Comparison of ENCODE assay signal across 32 cellular contexts in the genomic region with DNA sequence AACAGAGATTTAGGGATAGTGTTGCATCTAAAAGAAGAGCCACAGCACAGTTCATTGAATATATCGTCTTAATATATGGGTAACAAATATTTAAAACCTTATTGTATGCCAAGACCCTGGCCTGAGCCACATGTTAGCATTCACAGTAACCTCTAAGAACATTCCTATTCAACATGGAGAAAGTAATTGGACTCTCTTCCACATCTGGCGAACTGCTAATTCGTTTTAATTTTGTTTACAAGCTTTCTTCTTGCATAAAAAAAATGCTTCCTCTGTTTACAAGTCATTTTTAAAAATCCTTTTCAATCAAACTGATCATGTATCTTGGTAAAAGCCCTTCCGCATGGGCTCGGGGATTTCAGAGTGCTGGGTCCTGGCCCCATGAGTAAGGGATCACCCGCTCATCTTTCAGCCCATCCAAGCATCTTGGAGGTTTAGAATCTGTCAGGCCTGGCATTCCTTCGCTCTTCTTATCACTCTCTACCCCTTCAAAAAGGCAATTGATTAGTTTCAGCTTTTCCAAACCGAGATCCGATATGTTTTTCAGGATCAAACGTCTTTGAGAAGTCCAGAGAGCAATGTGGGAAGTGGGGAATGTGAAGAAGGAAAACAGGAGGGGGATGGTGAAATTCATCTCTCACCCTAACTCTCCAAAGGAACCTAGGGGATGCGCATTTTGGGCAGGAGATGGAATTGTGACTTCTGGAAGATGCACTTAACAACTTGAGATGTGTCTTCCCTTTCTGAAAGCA. TPM values are rescaled to one million over a fixed set of nuclear protein-coding genes. Genes with fewer than 3 reads are reported as not detected.
DNase-seq lines count a peak whose midpoint lies in the region; ATAC-seq and TF ChIP-seq lines count a peak whose summit lies in the region.
"Had no signal": no experiment of that assay in that cellular context is flagged by ENCODE, and none has a peak within 500 bp of the region (broad histone marks: within the 10 kb centered on the region; RNA-seq: fewer than 3 reads in every experiment).

No MANE protein-coding gene starts in this region.

- peak overlapping the region; percentile 42 to 68 for H3K27ac ChIP-seq in breast epithelium
- no peak overlapping the region for H3K27ac ChIP-seq in neural cell (ENCODE audit: low read length)
- no peak overlapping the region for H3K27ac ChIP-seq in lower lobe of right lung
- H3K27ac ChIP-seq: 22Rv1, adrenal gland, parathyroid adenoma, right lobe of liver, tibial nerve had no signal

- no peak overlapping the region for H3K4me3 Mint-ChIP-seq in MCF 10A (ENCODE audit: unreplicated experiment)
- H3K4me3 Mint-ChIP-seq: effector memory CD8-positive, alpha-beta T cell; stimulated activated naive CD8-positive, alpha-beta T cell treated with anti-CD3 and anti-CD28 coated beads, Interleukin-15, Interleukin-2, amounts not matched to agents 100 ng/mL and 50 ng/mL, for 24 hours had no signal

- no peak for ATAC-seq in lower lobe of right lung
- ATAC-seq: effector memory CD8-positive, alpha-beta T cell; esophagus mucosa; right lobe of liver had no signal

- no peaks in the 10 kb centered on the region for H3F3A ChIP-seq in neural cell (ENCODE audit: insufficient read depth, low read length, poor library complexity, severe bottlenecking)

- H3K9me3 Mint-ChIP-seq in MCF 10A (ENCODE audit: unreplicated experiment) = peaks cover 7% of the 10 kb centered on the region
- H3K9me3 Mint-ChIP-seq: stimulated activated naive CD8-positive, alpha-beta T cell treated with anti-CD3 and anti-CD28 coated beads, Interleukin-15, Interleukin-2, amounts not matched to agents 100 ng/mL and 50 ng/mL, for 24 hours had no signal

- no peaks in the 10 kb centered on the region for H3K27me3 Mint-ChIP-seq in MCF 10A (ENCODE audit: insufficient read depth, unreplicated experiment)

- TF ChIP-seq RAD21 in neural cell (conservative IDR thresholded peaks at IDR 0.05) = no peak

- POLR2A ChIA-PET in MCF 10A (lab: Yijun Ruan, JAX) = interaction anchor here (0.6 to 1.3 kb wide), 3 partner anchors 436 to 1597 kb away, joined by 3 read pairs; no protein-coding TSS in a partner anchor

- no peak overlapping the region for H2AFZ ChIP-seq in neural cell (ENCODE audit: low read depth, low read length)
- H2AFZ ChIP-seq: parathyroid adenoma had no signal

- H3K4me1 Mint-ChIP-seq in MCF 10A (ENCODE audit: insufficient read depth, unreplicated experiment) = peaks cover 6% of the 10 kb centered on the region

- H3K9me3 ChIP-seq in breast epithelium = no peaks in the 10 kb centered on the region
- no peaks in the 10 kb centered on the region for H3K9me3 ChIP-seq in neural cell (ENCODE audit: low read length)
- no peaks in the 10 kb centered on the region for H3K9me3 ChIP-seq in lower lobe of right lung
- H3K9me3 ChIP-seq: adrenal gland, HAP-1, right lobe of liver, tibial nerve had no signal

- TF ChIP-seq CTCF in breast epithelium (IDR thresholded peaks at IDR 0.05) (no peak), MCF 10A (IDR thresholded peaks at IDR 0.05; ENCODE audit: unreplicated experiment) (no peak), neural cell (IDR thresholded peaks at IDR 0.05; ENCODE audit: poor library complexity, severe bottlenecking) (no peak), lower lobe of right lung (IDR thresholded peaks at IDR 0.05) (no peak)

- no TSS peak for BruUV-seq in MCF 10A (replicated peaks; lab: Mats Ljungman, UMichigan)

- intact Hi-C loops in breast epithelium (cut with DNase I; ENCODE audit: low total_unique reads) (no loop called here), MCF 10A (cut with micrococcal nuclease) (loop anchor here (10.0 kb wide), 1 partner anchor 355 kb away; no protein-coding TSS in a partner anchor), lower lobe of right lung (cut with DNase I) (no loop called here)

- no peak for TF ChIP-seq POLR2A in breast epithelium (IDR thresholded peaks at IDR 0.05)

- H3K4me3 ChIP-seq in breast epithelium = peak overlapping the region in 1 of 3 donors; percentile 30
- no peak overlapping the region for H3K4me3 ChIP-seq in neural cell (ENCODE audit: low read length)
- no peak overlapping the region for H3K4me3 ChIP-seq in lower lobe of right lung
- H3K4me3 ChIP-seq: adrenal gland, HAP-1, right lobe of liver, tibial nerve had no signal

- no peak overlapping the region for H3K4me2 ChIP-seq in neural cell (ENCODE audit: low read length)

- DNase-seq in breast epithelium (ENCODE audit: low spot score in 2 of 2) (no peak), MCF 10A (ENCODE audit: unreplicated experiment) (no peak), fibroblast of peridontal ligament (ENCODE audit: extremely low read depth) (peak; percentile 36), NOMO-1 (lab: John Stamatoyannopoulos, UW; ENCODE audit: unreplicated experiment in 2 of 2) (no peak), lower lobe of right lung (no peak), NCI-H82 (lab: John Stamatoyannopoulos, UW) (no peak), dedifferentiated amniotic fluid mesenchymal stem cell (ENCODE audit: extremely low spot score) (no peak)
- DNase-seq: activated CD4-positive, alpha-beta T cell treated with anti-CD3 and anti-CD28 coated beads for 4 hours; activated CD8-positive, alpha-beta memory T cell treated with anti-CD3 and anti-CD28 coated beads for 24 hours; activated T-cell treated with anti-CD3 and anti-CD28 coated beads, Interleukin-2, amount 50 U/mL, for 1 hour; adrenal gland; DMS153; effector memory CD8-positive, alpha-beta T cell; kidney glomerular epithelial cell; NCI-H1092; NCI-H2081; NCI-H345; NCI-H748 treated with DMSO at 0.1 percent for 48 hours; right lobe of liver; RPMI8226; T-helper 2 cell had no signal

- TF ChIP-seq EP300 in neural cell (conservative IDR thresholded peaks at IDR 0.05; ENCODE audit: poor library complexity, severe bottlenecking) = no peak

- H3K36me3 ChIP-seq in breast epithelium (no peaks in the 10 kb centered on the region), neural cell (ENCODE audit: insufficient read depth, low read length) (no peaks in the 10 kb centered on the region), lower lobe of right lung (no peaks in the 10 kb centered on the region)
- H3K36me3 ChIP-seq: adrenal gland, HAP-1, right lobe of liver, tibial nerve had no signal

- H3K4me1 ChIP-seq in breast epithelium (no peaks in the 10 kb centered on the region), lower lobe of right lung (peaks cover 18% of the 10 kb centered on the region)
- H3K4me1 ChIP-seq: HAP-1, parathyroid adenoma had no signal

- H3K27ac Mint-ChIP-seq in MCF 10A (ENCODE audit: low read depth, unreplicated experiment) = no peak overlapping the region
- H3K27ac Mint-ChIP-seq: effector memory CD8-positive, alpha-beta T cell; stimulated activated naive CD8-positive, alpha-beta T cell treated with anti-CD3 and anti-CD28 coated beads, Interleukin-15, Interleukin-2, amounts not matched to agents 100 ng/mL and 50 ng/mL, for 24 hours had no signal

- CTCF ChIA-PET in MCF 10A (lab: Yijun Ruan, JAX) = interaction anchor here (1.4 kb wide), 1 partner anchor 417 kb away, joined by 4 read pairs; no protein-coding TSS in a partner anchor

- no peaks in the 10 kb centered on the region for H3K79me2 ChIP-seq in neural cell (replicated peaks; ENCODE audit: insufficient read depth, low read length)
- H3K79me2 ChIP-seq: parathyroid adenoma had no signal

- no peaks in the 10 kb centered on the region for H3K9me2 ChIP-seq in neural cell (ENCODE audit: insufficient read depth, low read length)

- no peak overlapping the region for H3K9ac ChIP-seq in neural cell (ENCODE audit: low read length)
- H3K9ac ChIP-seq: parathyroid adenoma had no signal

- H4K20me1 ChIP-seq in neural cell (ENCODE audit: insufficient read depth) = no peaks in the 10 kb centered on the region

- peaks cover 0 to 92% of the 10 kb centered on the region in 2 donors for H3K27me3 ChIP-seq in breast epithelium
- H3K27me3 ChIP-seq in neural cell (ENCODE audit: insufficient read depth, low read depth, low read length) = peaks cover 100% of the 10 kb centered on the region
- H3K27me3 ChIP-seq in lower lobe of right lung (ENCODE audit: low read depth) = peaks cover 95% of the 10 kb centered on the region

- peaks cover 52% of the 10 kb centered on the region for H3K36me3 Mint-ChIP-seq in MCF 10A (ENCODE audit: insufficient read depth, unreplicated experiment)

TF ChIP-seq in neural cell, 6 proteins besides CTCF, POLR2A, EP300 and RAD21 (continues in another document):
- TF ChIP-seq POLR2AphosphoS5 (IDR thresholded peaks at IDR 0.05) = peak; percentile 26
- TF ChIP-seq, protein P1, sequence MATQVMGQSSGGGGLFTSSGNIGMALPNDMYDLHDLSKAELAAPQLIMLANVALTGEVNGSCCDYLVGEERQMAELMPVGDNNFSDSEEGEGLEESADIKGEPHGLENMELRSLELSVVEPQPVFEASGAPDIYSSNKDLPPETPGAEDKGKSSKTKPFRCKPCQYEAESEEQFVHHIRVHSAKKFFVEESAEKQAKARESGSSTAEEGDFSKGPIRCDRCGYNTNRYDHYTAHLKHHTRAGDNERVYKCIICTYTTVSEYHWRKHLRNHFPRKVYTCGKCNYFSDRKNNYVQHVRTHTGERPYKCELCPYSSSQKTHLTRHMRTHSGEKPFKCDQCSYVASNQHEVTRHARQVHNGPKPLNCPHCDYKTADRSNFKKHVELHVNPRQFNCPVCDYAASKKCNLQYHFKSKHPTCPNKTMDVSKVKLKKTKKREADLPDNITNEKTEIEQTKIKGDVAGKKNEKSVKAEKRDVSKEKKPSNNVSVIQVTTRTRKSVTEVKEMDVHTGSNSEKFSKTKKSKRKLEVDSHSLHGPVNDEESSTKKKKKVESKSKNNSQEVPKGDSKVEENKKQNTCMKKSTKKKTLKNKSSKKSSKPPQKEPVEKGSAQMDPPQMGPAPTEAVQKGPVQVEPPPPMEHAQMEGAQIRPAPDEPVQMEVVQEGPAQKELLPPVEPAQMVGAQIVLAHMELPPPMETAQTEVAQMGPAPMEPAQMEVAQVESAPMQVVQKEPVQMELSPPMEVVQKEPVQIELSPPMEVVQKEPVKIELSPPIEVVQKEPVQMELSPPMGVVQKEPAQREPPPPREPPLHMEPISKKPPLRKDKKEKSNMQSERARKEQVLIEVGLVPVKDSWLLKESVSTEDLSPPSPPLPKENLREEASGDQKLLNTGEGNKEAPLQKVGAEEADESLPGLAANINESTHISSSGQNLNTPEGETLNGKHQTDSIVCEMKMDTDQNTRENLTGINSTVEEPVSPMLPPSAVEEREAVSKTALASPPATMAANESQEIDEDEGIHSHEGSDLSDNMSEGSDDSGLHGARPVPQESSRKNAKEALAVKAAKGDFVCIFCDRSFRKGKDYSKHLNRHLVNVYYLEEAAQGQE (IDR thresholded peaks at IDR 0.05; ENCODE audit: borderline replicate concordance) = no peak
- TF ChIP-seq SMC3 (conservative IDR thresholded peaks at IDR 0.05; ENCODE audit: poor library complexity) = no peak
- TF ChIP-seq TAF1 (IDR thresholded peaks at IDR 0.05; ENCODE audit: low read depth) = no peak

RNA-seq across cellular contexts. Expression of a gene that starts 7.2 kb away (rescaled TPM):
- total RNA-seq in breast epithelium (10 to 100 TPM in 2 of 3 donors, 1 to 10 TPM in 1; 7.2 to 99.5 (median 60.0) TPM), MCF 10A (2022) (16.1 and 18.9 TPM in 2 replicates), lower lobe of right lung (not detected)
- not detected in 2 replicates for polyA plus RNA-seq in neural cell
- polyA minus RNA-seq in neural cell = not detected in 2 replicates
- total RNA-seq: lung microvascular endothelial cell had no signal

RNA-seq across cellular contexts. Expression of a gene that starts 35.0 kb away (rescaled TPM):
- not detected for total RNA-seq in breast epithelium
- not detected in 2 replicates for total RNA-seq in MCF 10A (2022)
- polyA plus RNA-seq in neural cell = not detected in 2 replicates
- not detected in 2 replicates for polyA minus RNA-seq in neural cell
- not detected for total RNA-seq in lower lobe of right lung
- total RNA-seq: adrenal gland, esophagus mucosa, glomerular endothelial cell, lung microvascular endothelial cell, myocyte, right lobe of liver, SK-MEL-5, tibial nerve had no signal
- polyA plus RNA-seq: adrenal gland had no signal

Comparison
In these comparisons a context has a peak if more than half of its experiments do, and no peak if none do; other contexts are left out.
1. H3K27ac ChIP-seq: peak in breast epithelium (2 of 2); none in neural cell (single experiment) and lower lobe of right lung (single experiment).